17 cellular contexts compared by ENCODE assay signal in the genomic region with DNA sequence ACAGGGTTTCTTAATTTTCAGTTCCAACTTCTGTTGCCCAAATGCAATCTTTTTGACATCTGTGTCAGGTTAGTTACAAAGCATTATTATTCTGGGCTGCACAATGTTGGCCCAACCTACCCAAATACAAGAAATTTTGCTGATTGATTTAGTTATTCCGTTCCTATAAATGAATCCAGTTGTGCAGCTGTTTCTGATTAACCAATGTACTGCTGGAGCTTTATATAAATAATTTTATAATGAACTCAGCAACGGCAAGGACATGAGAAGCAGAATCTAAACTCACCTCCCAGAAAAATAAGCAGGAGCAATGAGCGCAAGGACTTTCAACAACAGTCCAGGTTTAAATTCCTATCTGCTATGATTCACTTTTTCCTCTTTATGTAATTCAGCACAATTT.
DNase-seq lines count a peak whose midpoint lies in the region; ATAC-seq and TF ChIP-seq lines count a peak whose summit lies in the region.
"Had no signal": no experiment of that assay in that cellular context is flagged by ENCODE, and none has a peak within 500 bp of the region (broad histone marks: within the 10 kb centered on the region; RNA-seq: fewer than 3 reads in every experiment).

No MANE protein-coding gene starts in this region.

- peaks cover 3 to 14% (median 10%) of the 10 kb centered on the region in 6 donors for H3K9me3 Mint-ChIP-seq in immature natural killer cell

- H3K27ac ChIP-seq in IMR-90 (ENCODE audit: insufficient read depth, low read length), result no peak overlapping the region
- H3K27ac ChIP-seq in hepatocyte, result peak overlapping the region; percentile 79
- no peak overlapping the region for H3K27ac ChIP-seq in mammary epithelial cell (ENCODE audit: insufficient read depth, low read depth, low read length)
- H3K27ac ChIP-seq: 22Rv1, C4-2B had no signal

- BruUV-seq in IMR-90 (replicated peaks; lab: Mats Ljungman, UMichigan) (no TSS peak), mammary epithelial cell (replicated peaks; lab: Mats Ljungman, UMichigan) (no TSS peak)

- no peaks in the 10 kb centered on the region for H3K4me1 ChIP-seq in IMR-90 (ENCODE audit: control insufficient read depth, insufficient read depth, low read length)
- H3K4me1 ChIP-seq in hepatocyte (ENCODE audit: insufficient read depth), result peaks cover 17% of the 10 kb centered on the region
- H3K4me1 ChIP-seq in mammary epithelial cell (ENCODE audit: insufficient read depth, low read length), result no peaks in the 10 kb centered on the region

- H4K5ac ChIP-seq in IMR-90 (ENCODE audit: low read depth, low read length), result no peak overlapping the region

- H3K9me3 ChIP-seq in IMR-90 (ENCODE audit: control insufficient read depth, insufficient read depth, low read length) (no peaks in the 10 kb centered on the region; the same call in 1 of the 2 replicates), hepatocyte (ENCODE audit: low read depth) (no peaks in the 10 kb centered on the region), mammary epithelial cell (replicated peaks; ENCODE audit: insufficient read depth, low read length) (no peaks in the 10 kb centered on the region)

- H3K27me3 ChIP-seq in IMR-90 (ENCODE audit: control insufficient read depth, insufficient read depth, low read length), result no peaks in the 10 kb centered on the region
- H3K27me3 ChIP-seq in hepatocyte, result no peaks in the 10 kb centered on the region
- H3K27me3 ChIP-seq in mammary epithelial cell (ENCODE audit: insufficient read depth, low read length), result peaks cover 3% of the 10 kb centered on the region

- POLR2A ChIA-PET in IMR-90 (lab: Charles Lee; ENCODE audit: unreplicated experiment), result no interaction called here

- H2AK5ac ChIP-seq in IMR-90 (ENCODE audit: low read depth, low read length), result no peak overlapping the region

- H4K8ac ChIP-seq in IMR-90 (ENCODE audit: low read depth in 2 of 2, low read length in 2 of 2), result no peak overlapping the region

- no peak overlapping the region for H3K27ac Mint-ChIP-seq in immature natural killer cell
- H3K27ac Mint-ChIP-seq: GM23338 had no signal

- TF ChIP-seq RAD21 in IMR-90 (IDR thresholded peaks at IDR 0.05; ENCODE audit: low read length), result no peak

- H2BK120ac ChIP-seq in IMR-90 (ENCODE audit: low read depth, low read length), result no peak overlapping the region

- H3K4me2 ChIP-seq in IMR-90 (ENCODE audit: low read depth, low read length) (no peak overlapping the region), hepatocyte (no peak overlapping the region), mammary epithelial cell (ENCODE audit: insufficient read depth, low read depth, low read length) (no peak overlapping the region)
- H3K4me2 ChIP-seq: GM23338 had no signal

- H3K23ac ChIP-seq in IMR-90 (ENCODE audit: low read depth, low read length), result no peak overlapping the region

- H4K20me1 ChIP-seq in IMR-90 (ENCODE audit: insufficient read depth, low read length) (peaks cover 5% of the 10 kb centered on the region; the same call in 1 of the 2 replicates), hepatocyte (ENCODE audit: insufficient read depth, poor library complexity, severe bottlenecking) (peaks cover 4% of the 10 kb centered on the region), mammary epithelial cell (ENCODE audit: insufficient read depth, low read length) (no peaks in the 10 kb centered on the region)

- H3K9ac ChIP-seq in IMR-90 (ENCODE audit: low read depth, low read length) (no peak overlapping the region), mammary epithelial cell (ENCODE audit: insufficient read depth, low read length) (no peak overlapping the region)

- no peak for TF ChIP-seq POLR2A in IMR-90 (IDR thresholded peaks at IDR 0.05; ENCODE audit: low read depth, low read length)

- no peak overlapping the region for H3K4me3 ChIP-seq in IMR-90 (ENCODE audit: insufficient read depth, low read depth, low read length)
- H3K4me3 ChIP-seq in hepatocyte, result no peak overlapping the region
- no peak overlapping the region for H3K4me3 ChIP-seq in mammary epithelial cell (replicated peaks in 1 of 3; ENCODE audit: insufficient read depth in 1 of 3, low read depth in 2 of 3, low read length in 3 of 3)
- H3K4me3 ChIP-seq: GM23338, K562 had no signal

- H2AK9ac ChIP-seq in IMR-90 (replicated peaks; ENCODE audit: low read depth, low read length, poor library complexity), result no peak overlapping the region

- no peak overlapping the region for H2BK5ac ChIP-seq in IMR-90 (ENCODE audit: low read depth, low read length, poor library complexity, severe bottlenecking)

- CTCF ChIA-PET in IMR-90 (lab: Yijun Ruan, JAX) (no interaction called here), mammary epithelial cell (lab: Charles Lee; ENCODE audit: low non-redundant PET) (no interaction called here)

- H3K79me2 ChIP-seq in hepatocyte (peaks cover 25% of the 10 kb centered on the region), mammary epithelial cell (ENCODE audit: insufficient read depth, low read length) (no peaks in the 10 kb centered on the region)

- no peak overlapping the region for H3K4me3 Mint-ChIP-seq in immature natural killer cell
- H3K4me3 Mint-ChIP-seq: GM23338 had no signal

- no peak overlapping the region for H3K56ac ChIP-seq in IMR-90 (ENCODE audit: extremely low read depth, insufficient read depth, low read length)

- H2AFZ ChIP-seq in IMR-90 (replicated peaks; ENCODE audit: low read length, poor library complexity), result no peak overlapping the region
- no peak overlapping the region for H2AFZ ChIP-seq in hepatocyte
- no peak overlapping the region for H2AFZ ChIP-seq in mammary epithelial cell (ENCODE audit: low read depth, low read length)
- H2AFZ ChIP-seq: GM23338 had no signal

- TF ChIP-seq CTCF in IMR-90 (conservative IDR thresholded peaks at IDR 0.05; ENCODE audit: low read depth, low read length) (no peak), hepatocyte (IDR thresholded peaks at IDR 0.05; ENCODE audit: poor library complexity) (no peak), mammary epithelial cell (conservative IDR thresholded peaks at IDR 0.05 in 1 of 2, IDR thresholded peaks at IDR 0.05 in 1 of 2; ENCODE audit: extremely low read depth in 1 of 2, insufficient read depth in 1 of 2, low read depth in 1 of 2, low read length in 2 of 2) (no peak)

- DNase-seq in AG08395 (ENCODE audit: low spot score), result peak; percentile 37
- DNase-seq in IMR-90, result peak; percentile 59
- DNase-seq in dedifferentiated amniotic fluid mesenchymal stem cell (ENCODE audit: extremely low spot score), result peak; percentile 29
- DNase-seq in hepatocyte (ENCODE audit: low spot score), result no peak
- DNase-seq in mammary epithelial cell, result no peak
- DNase-seq in immature natural killer cell, result no peak
- no peak for DNase-seq in stimulated activated CD4-positive, alpha-beta T cell treated with anti-CD3 and anti-CD28 coated beads, Interleukin-15, amount 100 ng/mL, for 24 hours
- DNase-seq: COR-L47, DMS53, NCI-H146, NCI-H2081 treated with DMSO at 0.1 percent for 48 hours, NCI-H524 had no signal

- WGBS in IMR-90 (ENCODE audit: extremely low coverage in 2 of 2, insufficient read length in 1 of 2), 2 experiments, result no CpG with 5 or more reads among the region's 3 CpGs
- 67% methylated on average over 3 of the region's 3 CpGs for WGBS in hepatocyte (ENCODE audit: low lambda C conversion rate, missing lambda C conversion rate)
- 67% methylated on average over 3 of the region's 3 CpGs for WGBS in mammary epithelial cell (ENCODE audit: low coverage, missing lambda C conversion rate)

- no peak overlapping the region for H3K4ac ChIP-seq in IMR-90 (ENCODE audit: low read depth, low read length)

- peaks cover 26 to 38% of the 10 kb centered on the region in 2 experiments for H3K79me1 ChIP-seq in IMR-90 (ENCODE audit: low read depth in 1 of 2, low read length in 2 of 2)

- in situ Hi-C loops in IMR-90 (cut with MboI; ENCODE audit: low sequenced_read_pairs) (no loop called here), mammary epithelial cell (cut with MboI; ENCODE audit: low sequenced_read_pairs in 2 of 2) (no loop called here)

- intact Hi-C loops in IMR-90 (cut with micrococcal nuclease), result no loop called here
- intact Hi-C loops in mammary epithelial cell (cut with micrococcal nuclease), result no loop called here

- no peak overlapping the region for H3K18ac ChIP-seq in IMR-90 (ENCODE audit: low read depth, low read length)

- dilution Hi-C loops in IMR-90 (cut with HindIII; ENCODE audit: low sequenced_read_pairs, unreplicated experiment), result no loop called here
- dilution Hi-C loops in mammary epithelial cell (cut with HindIII; ENCODE audit: low sequenced_read_pairs), result no loop called here

- H3K36me3 ChIP-seq in IMR-90 (ENCODE audit: control insufficient read depth, insufficient read depth, low read length), result peaks cover 4% of the 10 kb centered on the region
- no peaks in the 10 kb centered on the region for H3K36me3 ChIP-seq in hepatocyte (replicated peaks; ENCODE audit: insufficient read depth, low read depth)
- no peaks in the 10 kb centered on the region for H3K36me3 ChIP-seq in mammary epithelial cell (ENCODE audit: insufficient read depth, low read length)

- no peaks in the 10 kb centered on the region for H3K9me2 ChIP-seq in hepatocyte (replicated peaks; ENCODE audit: insufficient read depth)

- no peak overlapping the region for H4K91ac ChIP-seq in IMR-90 (ENCODE audit: insufficient read depth, low read depth, low read length)

- H3K4me1 Mint-ChIP-seq in immature natural killer cell, result peaks cover 14 to 33% of the 10 kb centered on the region in 2 donors
- H3K4me1 Mint-ChIP-seq: GM23338 had no signal

- H2BK20ac ChIP-seq in IMR-90 (ENCODE audit: low read depth, low read length), result no peak overlapping the region

- peaks cover 0 to 2% (median 1%) of the 10 kb centered on the region in 3 donors for H3K27me3 Mint-ChIP-seq in immature natural killer cell (ENCODE audit: low read depth in 3 of 3)

- no peak for ATAC-seq in IMR-90 (ENCODE audit: low read depth)
- ATAC-seq in HG03521 (IDR thresholded peaks at IDR 0.05; ENCODE audit: unreplicated experiment), result no peak
- ATAC-seq: GM23338, K562 had no signal

- H3K9me1 ChIP-seq in IMR-90 (ENCODE audit: insufficient read depth, low read length), result peaks cover 4% of the 10 kb centered on the region; the same call in 1 of the 2 replicates

- H3K14ac ChIP-seq in IMR-90 (replicated peaks; ENCODE audit: low read depth, low read length), result no peak overlapping the region

- H2BK15ac ChIP-seq in IMR-90 (ENCODE audit: low read depth, low read length), result no peak overlapping the region

- H3K36me3 Mint-ChIP-seq in immature natural killer cell, result peaks cover 5 to 26% (median 12%) of the 10 kb centered on the region in 3 donors

TF ChIP-seq in IMR-90, 13 proteins besides CTCF, POLR2A, EP300 and RAD21 (continues in another document):
- no peak for TF ChIP-seq CHD1 (IDR thresholded peaks at IDR 0.05; ENCODE audit: low read depth, low read length)
- no peak for TF ChIP-seq BHLHE40 (IDR thresholded peaks at IDR 0.05; ENCODE audit: low read depth, low read length)
- no peak for TF ChIP-seq FOS (IDR thresholded peaks at IDR 0.05; ENCODE audit: low read depth, low read length)
- no peak for TF ChIP-seq MXI1 (IDR thresholded peaks at IDR 0.05; ENCODE audit: borderline replicate concordance, low read depth, low read length)
- no peak for TF ChIP-seq NFE2L2 (IDR thresholded peaks at IDR 0.05; ENCODE audit: low read depth, low read length)

Comparison
In these comparisons a context has a peak if more than half of its experiments do, and no peak if none do; other contexts are left out.
1. DNase-seq: peak in AG08395 (single experiment), IMR-90 (single experiment) and dedifferentiated amniotic fluid mesenchymal stem cell (single experiment); none in hepatocyte (single experiment), mammary epithelial cell (single experiment), immature natural killer cell (0 of 3) and stimulated activated CD4-positive, alpha-beta T cell treated with anti-CD3 and anti-CD28 coated beads, Interleukin-15, amount 100 ng/mL, for 24 hours (single experiment).